29 cellular contexts compared by ENCODE assay signal in the genomic region with DNA sequence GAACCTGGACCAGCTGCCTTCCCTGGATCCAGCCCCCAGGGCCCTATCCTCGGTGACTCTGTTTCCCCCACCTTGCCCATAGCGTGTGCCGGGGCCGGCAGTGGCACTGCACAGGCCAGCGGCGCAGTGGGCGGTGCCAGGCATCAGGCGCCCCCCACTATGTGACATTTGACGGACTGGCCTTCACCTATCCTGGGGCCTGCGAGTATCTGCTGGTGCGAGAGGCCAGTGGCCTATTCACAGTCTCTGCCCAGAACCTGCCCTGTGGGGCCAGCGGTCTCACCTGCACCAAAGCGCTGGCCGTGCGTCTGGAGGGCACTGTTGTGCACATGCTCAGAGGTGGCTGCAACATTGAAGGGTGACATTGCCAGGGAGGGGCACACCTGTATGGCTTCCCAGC.
"Had no signal": no experiment of that assay in that cellular context is flagged by ENCODE, and none has a peak within 500 bp of the region (broad histone marks: within the 10 kb centered on the region; RNA-seq: fewer than 3 reads in every experiment).

No MANE protein-coding gene starts in this region.

- H3K9me3 Mint-ChIP-seq: stimulated activated effector memory CD8-positive, alpha-beta T cell treated with anti-CD3 and anti-CD28 coated beads, Interleukin-12 subunit alpha, Interleukin-12 subunit beta, amount 100 ng/mL, for 72 hours; stimulated activated memory B cell treated with anti-CD40 and anti-IgM and Interleukin-4, amounts not matched to agents 10 μg/mL and 1 μg/mL and 100 μg/mL, for 72 hours; stimulated activated naive B cell treated with anti-CD40 and anti-IgM and Interleukin-4, amounts not matched to agents 10 μg/mL and 1 μg/mL and 100 μg/mL, for 72 hours; stimulated activated naive CD8-positive, alpha-beta T cell treated with anti-CD3 and anti-CD28 coated beads, Interleukin-15, amount 100 ng/mL, for 72 hours; stimulated activated naive CD8-positive, alpha-beta T cell treated with anti-CD3 and anti-CD28 coated beads, Interleukin-15, Interleukin-2, amounts not matched to agents 100 ng/mL and 50 ng/mL, for 24 hours; type B pancreatic cell had no signal

- H3K9me3 ChIP-seq: stomach, suprapubic skin, testis, thoracic aorta, thyroid gland, tibial artery, tibial nerve, transverse colon, upper lobe of left lung, upper lobe of right lung, uterus, vagina had no signal

- H3K4me1 ChIP-seq: testis, upper lobe of right lung, uterus, vagina had no signal

- H3K36me3 ChIP-seq: stomach, suprapubic skin, thoracic aorta, thyroid gland, tibial artery, tibial nerve, transverse colon, upper lobe of left lung, upper lobe of right lung, uterus, vagina had no signal

- H3K27me3 ChIP-seq: testis, uterus, vagina had no signal

- FAIRE-seq: urothelium cell line had no signal

- H3K4me3 Mint-ChIP-seq: stimulated activated effector memory CD8-positive, alpha-beta T cell treated with anti-CD3 and anti-CD28 coated beads, Interleukin-12 subunit alpha, Interleukin-12 subunit beta, amount 100 ng/mL, for 72 hours; stimulated activated memory B cell treated with anti-CD40 and anti-IgM and Interleukin-4, amounts not matched to agents 10 μg/mL and 1 μg/mL and 100 μg/mL, for 72 hours; stimulated activated naive B cell treated with anti-CD40 and anti-IgM and Interleukin-4, amounts not matched to agents 10 μg/mL and 1 μg/mL and 100 μg/mL, for 72 hours; stimulated activated naive CD8-positive, alpha-beta T cell treated with anti-CD3 and anti-CD28 coated beads, Interleukin-15, amount 100 ng/mL, for 72 hours; stimulated activated naive CD8-positive, alpha-beta T cell treated with anti-CD3 and anti-CD28 coated beads, Interleukin-15, Interleukin-2, amounts not matched to agents 100 ng/mL and 50 ng/mL, for 24 hours; type B pancreatic cell had no signal

- H3K27ac Mint-ChIP-seq: stimulated activated effector memory CD8-positive, alpha-beta T cell treated with anti-CD3 and anti-CD28 coated beads, Interleukin-12 subunit alpha, Interleukin-12 subunit beta, amount 100 ng/mL, for 72 hours; stimulated activated memory B cell treated with anti-CD40 and anti-IgM and Interleukin-4, amounts not matched to agents 10 μg/mL and 1 μg/mL and 100 μg/mL, for 72 hours; stimulated activated naive B cell treated with anti-CD40 and anti-IgM and Interleukin-4, amounts not matched to agents 10 μg/mL and 1 μg/mL and 100 μg/mL, for 72 hours; stimulated activated naive CD8-positive, alpha-beta T cell treated with anti-CD3 and anti-CD28 coated beads, Interleukin-15, amount 100 ng/mL, for 72 hours; stimulated activated naive CD8-positive, alpha-beta T cell treated with anti-CD3 and anti-CD28 coated beads, Interleukin-15, Interleukin-2, amounts not matched to agents 100 ng/mL and 50 ng/mL, for 24 hours; type B pancreatic cell had no signal

- H3K27ac ChIP-seq: stomach, suprapubic skin, testis, thoracic aorta, thyroid gland, tibial artery, tibial nerve, transverse colon, upper lobe of left lung, upper lobe of right lung, uterus, vagina had no signal

- ATAC-seq: stimulated activated effector memory CD8-positive, alpha-beta T cell treated with anti-CD3 and anti-CD28 coated beads, Interleukin-12 subunit alpha, Interleukin-12 subunit beta, amount 100 ng/mL, for 72 hours; stimulated activated memory B cell treated with anti-CD40 and anti-IgM and Interleukin-4, amounts not matched to agents 10 μg/mL and 1 μg/mL and 100 μg/mL, for 72 hours; stimulated activated naive B cell treated with anti-CD40 and anti-IgM and Interleukin-4, amounts not matched to agents 10 μg/mL and 1 μg/mL and 100 μg/mL, for 72 hours; stimulated activated naive CD8-positive, alpha-beta T cell treated with anti-CD3 and anti-CD28 coated beads, Interleukin-15, amount 100 ng/mL, for 72 hours; stimulated activated naive CD8-positive, alpha-beta T cell treated with anti-CD3 and anti-CD28 coated beads, Interleukin-15, Interleukin-2, amounts not matched to agents 100 U/mL and 50 U/mL, for 24 hours; upper lobe of right lung had no signal

- H3K36me3 Mint-ChIP-seq: stimulated activated effector memory CD8-positive, alpha-beta T cell treated with anti-CD3 and anti-CD28 coated beads, Interleukin-12 subunit alpha, Interleukin-12 subunit beta, amount 100 ng/mL, for 72 hours; stimulated activated memory B cell treated with anti-CD40 and anti-IgM and Interleukin-4, amounts not matched to agents 10 μg/mL and 1 μg/mL and 100 μg/mL, for 72 hours; type B pancreatic cell had no signal

- H3K4me1 Mint-ChIP-seq: stimulated activated effector memory CD8-positive, alpha-beta T cell treated with anti-CD3 and anti-CD28 coated beads, Interleukin-12 subunit alpha, Interleukin-12 subunit beta, amount 100 ng/mL, for 72 hours had no signal

- H3K4me3 ChIP-seq: stomach, suprapubic skin, testis, thoracic aorta, thyroid gland, tibial artery, tibial nerve, transverse colon, upper lobe of left lung, upper lobe of right lung, uterus, vagina had no signal

- DNase-seq: stimulated activated CD4-positive, alpha-beta T cell treated with anti-CD3 and anti-CD28 coated beads, Interleukin-2, amount 100 ng/mL, for 48 hours; stimulated activated CD4-positive, alpha-beta T cell treated with anti-CD3 and anti-CD28 coated beads, Interleukin-4, amount 100 ng/mL, for 1 hour; stimulated activated CD4-positive, alpha-beta T cell treated with anti-CD3 and anti-CD28 coated beads, Interleukin-4, amount 100 ng/mL, for 24 hours; stimulated activated CD4-positive, alpha-beta T cell treated with anti-CD3 and anti-CD28 coated beads, Interleukin-4, amount 100 ng/mL, for 4 hours; stimulated activated CD8-positive, alpha-beta memory T cell treated with anti-CD3 and anti-CD28 coated beads, Interleukin-4, amount 100 ng/mL, for 48 hours; stimulated activated naive B cell treated with anti-CD40 and anti-IgM and Interleukin-4, amounts not matched to agents 10 μg/mL and 1 μg/mL and 100 μg/mL, for 72 hours; stimulated activated naive CD4-positive, alpha-beta T cell; stimulated activated naive CD4-positive, alpha-beta T cell treated with Interleukin-2 at 50 U/mL for 16 hours; stimulated activated naive CD8-positive, alpha-beta T cell treated with anti-CD3 and anti-CD28 coated beads, Interleukin-15, amount 100 ng/mL, for 72 hours; stimulated activated naive CD8-positive, alpha-beta T cell treated with anti-CD3 and anti-CD28 coated beads, Interleukin-15, Interleukin-2, amounts not matched to agents 100 U/mL and 50 U/mL, for 24 hours; stomach; substantia nigra; testis; thyroid gland; tibial artery; transverse colon; trophoblast cell; upper lobe of right lung; uterus had no signal
